Comparison of ENCODE assay signal across 19 cellular contexts in genomic region chr1:164470996-164471395, GRCh38.
A peak's percentile ranks its signal among the peaks of the same experiment; 100 is the strongest.
DNase-seq lines count a peak whose midpoint lies in the region; ATAC-seq and TF ChIP-seq lines count a peak whose summit lies in the region.
"Had no signal": no experiment of that assay in that cellular context is flagged by ENCODE, and none has a peak within 500 bp of the region (broad histone marks: within the 10 kb centered on the region; RNA-seq: fewer than 3 reads in every experiment).

No MANE protein-coding gene starts in this region.

- ATAC-seq in GM19397 (IDR thresholded peaks at IDR 0.05; ENCODE audit: unreplicated experiment) (no peak), GM18498 (IDR thresholded peaks at IDR 0.05; ENCODE audit: unreplicated experiment) (no peak)
- ATAC-seq: A549 had no signal

- H3K27ac Mint-ChIP-seq in activated naive CD4-positive, alpha-beta T cell treated with anti-CD3 and anti-CD28 coated beads, Interleukin-2, amount 10 ng/mL, durations not matched to agents 7 days and 5 days, result no peak overlapping the region
- H3K27ac Mint-ChIP-seq: CD14-positive monocyte; CD4-positive, alpha-beta T cell; CD8-positive, alpha-beta memory T cell had no signal

- H3K4me3 ChIP-seq in MG63 (no peak overlapping the region), brain microvascular endothelial cell (ENCODE audit: low read depth, low read length) (no peak overlapping the region)
- H3K4me3 ChIP-seq: A549; BLaER1 treated with 17β-estradiol and CSF1 and Interleukin-3, amounts not matched to agents 10 nM and 100 nM had no signal

- in situ Hi-C loops in brain microvascular endothelial cell (cut with HindIII; ENCODE audit: low pct_ligation_motif_present, low sequenced_read_pairs), result no loop called here

- no peaks in the 10 kb centered on the region for H3K27me3 Mint-ChIP-seq in activated naive CD4-positive, alpha-beta T cell treated with anti-CD3 and anti-CD28 coated beads, Interleukin-2, amount 10 ng/mL, durations not matched to agents 7 days and 5 days
- H3K27me3 Mint-ChIP-seq: CD4-positive, alpha-beta T cell had no signal

- no peaks in the 10 kb centered on the region for H3K36me3 Mint-ChIP-seq in activated naive CD4-positive, alpha-beta T cell treated with anti-CD3 and anti-CD28 coated beads, Interleukin-2, amount 10 ng/mL, durations not matched to agents 7 days and 5 days
- H3K36me3 Mint-ChIP-seq: CD14-positive monocyte; CD8-positive, alpha-beta memory T cell had no signal

- TF ChIP-seq CTCF in brain microvascular endothelial cell (IDR thresholded peaks at IDR 0.05; ENCODE audit: low read depth, low read length, missing control alignments), result no peak

- DNase-seq in Daoy (ENCODE audit: low read depth), result peak; percentile 51
- peak; percentile 9 for DNase-seq in MG63
- DNase-seq in brain microvascular endothelial cell, result peak; percentile 34
- no peak for DNase-seq in activated naive CD4-positive, alpha-beta T cell treated with anti-CD3 and anti-CD28 coated beads, Interleukin-2, amount 10 ng/mL, durations not matched to agents 7 days and 5 days
- DNase-seq: 8988T; ACHN; AML-193; BE2C; CD4-positive, alpha-beta T cell; CD8-positive, alpha-beta memory T cell; DMS153; GF-D8; H7; HCEC 1CT had no signal

- H3K27me3 ChIP-seq in MG63, result no peaks in the 10 kb centered on the region
- no peaks in the 10 kb centered on the region for H3K27me3 ChIP-seq in brain microvascular endothelial cell (replicated peaks)
- H3K27me3 ChIP-seq: BE2C; BLaER1 treated with 17β-estradiol and CSF1 and Interleukin-3, amounts not matched to agents 10 nM and 100 nM had no signal

- no peaks in the 10 kb centered on the region for H3K36me3 ChIP-seq in MG63
- H3K36me3 ChIP-seq in brain microvascular endothelial cell (replicated peaks), result no peaks in the 10 kb centered on the region
- H3K36me3 ChIP-seq: BE2C; BLaER1 treated with 17β-estradiol and CSF1 and Interleukin-3, amounts not matched to agents 10 nM and 100 nM had no signal

- CTCF ChIA-PET in activated naive CD4-positive, alpha-beta T cell treated with anti-CD3 and anti-CD28 coated beads, Interleukin-2, amount 10 ng/mL, durations not matched to agents 7 days and 5 days (lab: Charles Lee), result no interaction called here

- H3K9me3 Mint-ChIP-seq in activated naive CD4-positive, alpha-beta T cell treated with anti-CD3 and anti-CD28 coated beads, Interleukin-2, amount 10 ng/mL, durations not matched to agents 7 days and 5 days, result peaks cover 7% of the 10 kb centered on the region

- no peaks in the 10 kb centered on the region for H3K4me1 Mint-ChIP-seq in activated naive CD4-positive, alpha-beta T cell treated with anti-CD3 and anti-CD28 coated beads, Interleukin-2, amount 10 ng/mL, durations not matched to agents 7 days and 5 days
- H3K4me1 Mint-ChIP-seq: CD14-positive monocyte; CD8-positive, alpha-beta memory T cell had no signal

- H3K9me3 ChIP-seq in MG63, result no peaks in the 10 kb centered on the region
- H3K9me3 ChIP-seq: A549; BE2C; BLaER1 treated with 17β-estradiol and CSF1 and Interleukin-3, amounts not matched to agents 10 nM and 100 nM had no signal

- no peak overlapping the region for H3K27ac ChIP-seq in brain microvascular endothelial cell
- H3K27ac ChIP-seq: A549; BLaER1 treated with 17β-estradiol and CSF1 and Interleukin-3, amounts not matched to agents 10 nM and 100 nM had no signal

- no peak overlapping the region for H3K4me3 Mint-ChIP-seq in activated naive CD4-positive, alpha-beta T cell treated with anti-CD3 and anti-CD28 coated beads, Interleukin-2, amount 10 ng/mL, durations not matched to agents 7 days and 5 days
- H3K4me3 Mint-ChIP-seq: CD14-positive monocyte; CD4-positive, alpha-beta T cell; CD8-positive, alpha-beta memory T cell had no signal
